ENCODE assay signal across 12 cellular contexts in the genomic region with DNA sequence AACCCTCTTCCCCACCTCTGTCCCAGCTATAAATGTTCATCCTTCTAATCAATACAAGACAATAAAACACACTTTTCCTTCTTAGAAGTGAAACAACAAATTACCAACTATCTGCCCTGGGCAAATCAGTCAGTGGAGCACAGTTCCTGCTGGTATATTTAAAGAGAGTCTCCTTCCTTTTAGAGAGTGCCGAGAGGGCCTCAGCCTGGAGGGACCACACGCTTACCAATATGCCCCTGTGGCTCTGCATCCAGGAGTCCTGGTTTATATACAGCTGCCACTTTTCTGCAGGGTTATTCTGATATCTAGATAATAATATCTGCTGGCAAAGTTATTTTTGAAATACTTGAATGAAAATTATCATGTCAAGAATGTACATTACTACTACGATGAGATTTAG.
"Had no signal": no experiment of that assay in that cellular context is flagged by ENCODE, and none has a peak within 500 bp of the region (broad histone marks: within the 10 kb centered on the region; RNA-seq: fewer than 3 reads in every experiment).

No MANE protein-coding gene starts in this region.

- H3K9me3 ChIP-seq: HAP-1 had no signal

- H3K4me3 ChIP-seq: GM23248, HAP-1, K562 had no signal

- FAIRE-seq: HepG2, K562 had no signal

- H3K4me3 Mint-ChIP-seq: HFFc6 had no signal

- H3K27ac ChIP-seq: GM23248, HL-60 had no signal

- DNase-seq: GM23248, GOT3, H7, HFFc6, IMR-90, Kasumi-1, KG1 had no signal

- ATAC-seq: HCT116, HepG2, K562 had no signal

- H3K9ac ChIP-seq: GM23248 had no signal

- H3K27ac Mint-ChIP-seq: HFFc6 had no signal

- H3K36me3 ChIP-seq: HAP-1 had no signal

- H3K4me1 ChIP-seq: HAP-1 had no signal
